Comparison of ENCODE assay signal across 8 cellular contexts in genomic region chr7:100080895-100081534, GRCh38. TPM values are rescaled to one million over a fixed set of nuclear protein-coding genes. Genes with fewer than 3 reads are reported as not detected.
A peak's percentile ranks its signal among the peaks of the same experiment; 100 is the strongest.
DNase-seq lines count a peak whose midpoint lies in the region; ATAC-seq and TF ChIP-seq lines count a peak whose summit lies in the region.

No MANE protein-coding gene starts in this region.

- peaks cover 31% of the 10 kb centered on the region for H3K4me1 Mint-ChIP-seq in activated T-helper 1 cell treated with anti-CD3 and anti-CD28 coated beads, Interleukin-12 subunit alpha, Interleukin-12 subunit beta, Interleukin-2, Interleukin-4 antibody, amounts not matched to agents 30 ng/mL and 10 ng/mL and 1 ng/mL, durations not matched to agents 14 hours and 24 hours and 36 hours (ENCODE audit: low read depth)
- H3K4me1 Mint-ChIP-seq in stimulated activated naive CD8-positive, alpha-beta T cell treated with anti-CD3 and anti-CD28 coated beads, Interleukin-15, Interleukin-2, amounts not matched to agents 100 ng/mL and 50 ng/mL, for 24 hours (ENCODE audit: low read depth), result peaks cover 39% of the 10 kb centered on the region

- H3K9me3 ChIP-seq in DOHH2 (ENCODE audit: control insufficient read depth, insufficient read depth, low read length) (no peaks in the 10 kb centered on the region), iPS-18c (ENCODE audit: control insufficient read depth, insufficient read depth, low read length) (peaks cover 9% of the 10 kb centered on the region)

- peaks cover 24% of the 10 kb centered on the region for H3K4me1 ChIP-seq in DOHH2 (ENCODE audit: control insufficient read depth, low read length)

- H3K4me3 ChIP-seq in DOHH2 (ENCODE audit: low read length) (peak overlapping the region; percentile 79), iPS-18c (ENCODE audit: insufficient read depth, low read depth, low read length) (peak overlapping the region; percentile 98)

- H3K36me3 ChIP-seq in DOHH2 (ENCODE audit: control insufficient read depth, low read length), result peaks cover 25% of the 10 kb centered on the region

- H3K27me3 ChIP-seq in DOHH2 (ENCODE audit: control insufficient read depth, low read length), result peaks cover 7% of the 10 kb centered on the region; the same call in 1 of the 2 replicates

- ATAC-seq in HG03159 (IDR thresholded peaks at IDR 0.05; ENCODE audit: unreplicated experiment), result peak; percentile 4
- no peak for ATAC-seq in esophagus mucosa

- peaks cover 39% of the 10 kb centered on the region for H3K79me2 ChIP-seq in DOHH2 (ENCODE audit: control insufficient read depth, low read length)

- intact Hi-C loops in activated T-helper 1 cell treated with anti-CD3 and anti-CD28 coated beads, Interleukin-12 subunit alpha, Interleukin-12 subunit beta, Interleukin-2, Interleukin-4 antibody, amounts not matched to agents 30 ng/mL and 10 ng/mL and 1 ng/mL, durations not matched to agents 14 hours and 24 hours and 36 hours (cut with micrococcal nuclease), result loop anchor here (1.0 to 5.0 kb wide), 11 partner anchors 8 to 579 kb away; partner anchors contain the start of genes AP4M1, CNPY4, MCM7 and MEPCE

- peak overlapping the region; percentile 82 for H3K4me2 ChIP-seq in DOHH2 (ENCODE audit: low read length)

- peak overlapping the region; percentile 89 for H3K4me3 Mint-ChIP-seq in activated T-helper 1 cell treated with anti-CD3 and anti-CD28 coated beads, Interleukin-12 subunit alpha, Interleukin-12 subunit beta, Interleukin-2, Interleukin-4 antibody, amounts not matched to agents 30 ng/mL and 10 ng/mL and 1 ng/mL, durations not matched to agents 14 hours and 24 hours and 36 hours
- H3K4me3 Mint-ChIP-seq in stimulated activated naive CD8-positive, alpha-beta T cell treated with anti-CD3 and anti-CD28 coated beads, Interleukin-15, Interleukin-2, amounts not matched to agents 100 ng/mL and 50 ng/mL, for 24 hours, result peak overlapping the region; percentile 94

- peaks cover 11% of the 10 kb centered on the region; the same call in 1 of the 2 replicates for H4K20me1 ChIP-seq in DOHH2 (ENCODE audit: control insufficient read depth, insufficient read depth, low read depth, low read length)

- no peak for TF ChIP-seq CTCF in DOHH2 (IDR thresholded peaks at IDR 0.05; ENCODE audit: low read depth, low read length, poor library complexity, severe bottlenecking)

- peak overlapping the region; percentile 70 for H3K27ac Mint-ChIP-seq in activated T-helper 1 cell treated with anti-CD3 and anti-CD28 coated beads, Interleukin-12 subunit alpha, Interleukin-12 subunit beta, Interleukin-2, Interleukin-4 antibody, amounts not matched to agents 30 ng/mL and 10 ng/mL and 1 ng/mL, durations not matched to agents 14 hours and 24 hours and 36 hours
- peak overlapping the region; percentile 86 for H3K27ac Mint-ChIP-seq in stimulated activated naive CD8-positive, alpha-beta T cell treated with anti-CD3 and anti-CD28 coated beads, Interleukin-15, Interleukin-2, amounts not matched to agents 100 ng/mL and 50 ng/mL, for 24 hours

- H3K27ac ChIP-seq in DOHH2 (ENCODE audit: low read depth, low read length), result no peak overlapping the region

- DNase-seq in activated T-helper 1 cell treated with anti-CD3 and anti-CD28 coated beads, Interleukin-12 subunit alpha, Interleukin-12 subunit beta, Interleukin-2, Interleukin-4 antibody, amounts not matched to agents 30 ng/mL and 10 ng/mL and 1 ng/mL, durations not matched to agents 14 hours and 24 hours and 36 hours (ENCODE audit: low spot score), result no peak
- DNase-seq in HCEC 1CT, result no peak
- DNase-seq in stimulated activated CD4-positive, alpha-beta T cell treated with anti-CD3 and anti-CD28 coated beads, Interleukin-4, amount 100 ng/mL, for 4 hours, result no peak

- H3K36me3 Mint-ChIP-seq in activated T-helper 1 cell treated with anti-CD3 and anti-CD28 coated beads, Interleukin-12 subunit alpha, Interleukin-12 subunit beta, Interleukin-2, Interleukin-4 antibody, amounts not matched to agents 30 ng/mL and 10 ng/mL and 1 ng/mL, durations not matched to agents 14 hours and 24 hours and 36 hours (ENCODE audit: low read depth), result peaks cover 28% of the 10 kb centered on the region
- H3K36me3 Mint-ChIP-seq in stimulated activated naive CD8-positive, alpha-beta T cell treated with anti-CD3 and anti-CD28 coated beads, Interleukin-15, Interleukin-2, amounts not matched to agents 100 ng/mL and 50 ng/mL, for 24 hours (ENCODE audit: low read depth), result peaks cover 35% of the 10 kb centered on the region

- peaks cover 4% of the 10 kb centered on the region for H3K27me3 Mint-ChIP-seq in activated T-helper 1 cell treated with anti-CD3 and anti-CD28 coated beads, Interleukin-12 subunit alpha, Interleukin-12 subunit beta, Interleukin-2, Interleukin-4 antibody, amounts not matched to agents 30 ng/mL and 10 ng/mL and 1 ng/mL, durations not matched to agents 14 hours and 24 hours and 36 hours (ENCODE audit: insufficient read depth)
- H3K27me3 Mint-ChIP-seq in stimulated activated naive CD8-positive, alpha-beta T cell treated with anti-CD3 and anti-CD28 coated beads, Interleukin-15, Interleukin-2, amounts not matched to agents 100 ng/mL and 50 ng/mL, for 24 hours, result no peaks in the 10 kb centered on the region

- no peaks in the 10 kb centered on the region for H3K9me2 ChIP-seq in DOHH2 (replicated peaks; ENCODE audit: control insufficient read depth, low read length)

- peaks cover 19% of the 10 kb centered on the region for H3F3A ChIP-seq in DOHH2 (ENCODE audit: control insufficient read depth, insufficient read depth)

- H3K9me3 Mint-ChIP-seq in activated T-helper 1 cell treated with anti-CD3 and anti-CD28 coated beads, Interleukin-12 subunit alpha, Interleukin-12 subunit beta, Interleukin-2, Interleukin-4 antibody, amounts not matched to agents 30 ng/mL and 10 ng/mL and 1 ng/mL, durations not matched to agents 14 hours and 24 hours and 36 hours, result no peaks in the 10 kb centered on the region
- no peaks in the 10 kb centered on the region for H3K9me3 Mint-ChIP-seq in stimulated activated naive CD8-positive, alpha-beta T cell treated with anti-CD3 and anti-CD28 coated beads, Interleukin-15, Interleukin-2, amounts not matched to agents 100 ng/mL and 50 ng/mL, for 24 hours

RNA-seq across cellular contexts. Expression of gene ZNF3, which starts 0.5 kb away (rescaled TPM):
- total RNA-seq in activated T-helper 1 cell treated with anti-CD3 and anti-CD28 coated beads, Interleukin-12 subunit alpha, Interleukin-12 subunit beta, Interleukin-2, Interleukin-4 antibody, amounts not matched to agents 30 ng/mL and 10 ng/mL and 1 ng/mL, durations not matched to agents 14 hours and 24 hours and 36 hours, result 24.6 and 26.1 TPM in 2 replicates
- total RNA-seq in esophagus mucosa, result 12.4 TPM

RNA-seq across cellular contexts. Expression of gene COPS6, which starts 7.8 kb away (rescaled TPM):
- 101 and 115 TPM in 2 replicates for total RNA-seq in activated T-helper 1 cell treated with anti-CD3 and anti-CD28 coated beads, Interleukin-12 subunit alpha, Interleukin-12 subunit beta, Interleukin-2, Interleukin-4 antibody, amounts not matched to agents 30 ng/mL and 10 ng/mL and 1 ng/mL, durations not matched to agents 14 hours and 24 hours and 36 hours
- 95.0 TPM for total RNA-seq in esophagus mucosa

RNA-seq across cellular contexts. Expression of gene MCM7, which starts 20.2 kb away (rescaled TPM):
- 447 and 452 TPM in 2 replicates for total RNA-seq in activated T-helper 1 cell treated with anti-CD3 and anti-CD28 coated beads, Interleukin-12 subunit alpha, Interleukin-12 subunit beta, Interleukin-2, Interleukin-4 antibody, amounts not matched to agents 30 ng/mL and 10 ng/mL and 1 ng/mL, durations not matched to agents 14 hours and 24 hours and 36 hours
- 53.0 TPM for total RNA-seq in esophagus mucosa

RNA-seq across cellular contexts. Expression of gene AP4M1, which starts 20.4 kb away (rescaled TPM):
- total RNA-seq in activated T-helper 1 cell treated with anti-CD3 and anti-CD28 coated beads, Interleukin-12 subunit alpha, Interleukin-12 subunit beta, Interleukin-2, Interleukin-4 antibody, amounts not matched to agents 30 ng/mL and 10 ng/mL and 1 ng/mL, durations not matched to agents 14 hours and 24 hours and 36 hours, result 12.3 and 15.9 TPM in 2 replicates
- total RNA-seq in esophagus mucosa, result 15.1 TPM

RNA-seq across cellular contexts. Expression of gene ZSCAN21, which starts 31.4 kb away (rescaled TPM):
- 6.8 and 9.8 TPM in 2 replicates for total RNA-seq in activated T-helper 1 cell treated with anti-CD3 and anti-CD28 coated beads, Interleukin-12 subunit alpha, Interleukin-12 subunit beta, Interleukin-2, Interleukin-4 antibody, amounts not matched to agents 30 ng/mL and 10 ng/mL and 1 ng/mL, durations not matched to agents 14 hours and 24 hours and 36 hours
- total RNA-seq in esophagus mucosa, result 3.7 TPM
